ENCODE assay signal across 1 cellular context in genomic region chr11:1672613-1673400, GRCh38.
TF ChIP-seq lines count a peak whose summit lies in the region.

No MANE protein-coding gene starts in this region.

TF ChIP-seq in HepG2, 621 proteins besides CTCF, POLR2A, EP300 and RAD21:
- TF ChIP-seq ZBTB4 (CRISPR knock-in tag; IDR thresholded peaks at IDR 0.05; ENCODE audit: borderline replicate concordance) = peak; percentile 90
- no peak for TF ChIP-seq ZNF431 (CRISPR knock-in tag; IDR thresholded peaks at IDR 0.05; ENCODE audit: borderline replicate concordance, low read depth)
- TF ChIP-seq, protein P1, sequence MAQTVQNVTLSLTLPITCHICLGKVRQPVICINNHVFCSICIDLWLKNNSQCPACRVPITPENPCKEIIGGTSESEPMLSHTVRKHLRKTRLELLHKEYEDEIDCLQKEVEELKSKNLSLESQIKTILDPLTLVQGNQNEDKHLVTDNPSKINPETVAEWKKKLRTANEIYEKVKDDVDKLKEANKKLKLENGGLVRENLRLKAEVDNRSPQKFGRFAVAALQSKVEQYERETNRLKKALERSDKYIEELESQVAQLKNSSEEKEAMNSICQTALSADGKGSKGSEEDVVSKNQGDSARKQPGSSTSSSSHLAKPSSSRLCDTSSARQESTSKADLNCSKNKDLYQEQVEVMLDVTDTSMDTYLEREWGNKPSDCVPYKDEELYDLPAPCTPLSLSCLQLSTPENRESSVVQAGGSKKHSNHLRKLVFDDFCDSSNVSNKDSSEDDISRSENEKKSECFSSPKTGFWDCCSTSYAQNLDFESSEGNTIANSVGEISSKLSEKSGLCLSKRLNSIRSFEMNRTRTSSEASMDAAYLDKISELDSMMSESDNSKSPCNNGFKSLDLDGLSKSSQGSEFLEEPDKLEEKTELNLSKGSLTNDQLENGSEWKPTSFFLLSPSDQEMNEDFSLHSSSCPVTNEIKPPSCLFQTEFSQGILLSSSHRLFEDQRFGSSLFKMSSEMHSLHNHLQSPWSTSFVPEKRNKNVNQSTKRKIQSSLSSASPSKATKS (CRISPR knock-in tag; IDR thresholded peaks at IDR 0.05) = no peak
- no peak for TF ChIP-seq ZFP36 (IDR thresholded peaks at IDR 0.05; ENCODE audit: borderline replicate concordance, low read depth, low read length, partially characterized antibody)
- no peak for TF ChIP-seq U2AF2 (IDR thresholded peaks at IDR 0.05; ENCODE audit: low read depth, low read length)
- TF ChIP-seq, protein P2, sequence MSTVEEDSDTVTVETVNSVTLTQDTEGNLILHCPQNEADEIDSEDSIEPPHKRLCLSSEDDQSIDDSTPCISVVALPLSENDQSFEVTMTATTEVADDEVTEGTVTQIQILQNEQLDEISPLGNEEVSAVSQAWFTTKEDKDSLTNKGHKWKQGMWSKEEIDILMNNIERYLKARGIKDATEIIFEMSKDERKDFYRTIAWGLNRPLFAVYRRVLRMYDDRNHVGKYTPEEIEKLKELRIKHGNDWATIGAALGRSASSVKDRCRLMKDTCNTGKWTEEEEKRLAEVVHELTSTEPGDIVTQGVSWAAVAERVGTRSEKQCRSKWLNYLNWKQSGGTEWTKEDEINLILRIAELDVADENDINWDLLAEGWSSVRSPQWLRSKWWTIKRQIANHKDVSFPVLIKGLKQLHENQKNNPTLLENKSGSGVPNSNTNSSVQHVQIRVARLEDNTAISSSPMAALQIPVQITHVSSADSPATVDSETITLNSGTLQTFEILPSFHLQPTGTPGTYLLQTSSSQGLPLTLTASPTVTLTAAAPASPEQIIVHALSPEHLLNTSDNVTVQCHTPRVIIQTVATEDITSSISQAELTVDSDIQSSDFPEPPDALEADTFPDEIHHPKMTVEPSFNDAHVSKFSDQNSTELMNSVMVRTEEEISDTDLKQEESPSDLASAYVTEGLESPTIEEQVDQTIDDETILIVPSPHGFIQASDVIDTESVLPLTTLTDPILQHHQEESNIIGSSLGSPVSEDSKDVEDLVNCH (CRISPR knock-in tag; IDR thresholded peaks at IDR 0.05) = no peak
- TF ChIP-seq ZNF558 (CRISPR knock-in tag; IDR thresholded peaks at IDR 0.05; ENCODE audit: borderline replicate concordance) = no peak
- TF ChIP-seq, protein P3, sequence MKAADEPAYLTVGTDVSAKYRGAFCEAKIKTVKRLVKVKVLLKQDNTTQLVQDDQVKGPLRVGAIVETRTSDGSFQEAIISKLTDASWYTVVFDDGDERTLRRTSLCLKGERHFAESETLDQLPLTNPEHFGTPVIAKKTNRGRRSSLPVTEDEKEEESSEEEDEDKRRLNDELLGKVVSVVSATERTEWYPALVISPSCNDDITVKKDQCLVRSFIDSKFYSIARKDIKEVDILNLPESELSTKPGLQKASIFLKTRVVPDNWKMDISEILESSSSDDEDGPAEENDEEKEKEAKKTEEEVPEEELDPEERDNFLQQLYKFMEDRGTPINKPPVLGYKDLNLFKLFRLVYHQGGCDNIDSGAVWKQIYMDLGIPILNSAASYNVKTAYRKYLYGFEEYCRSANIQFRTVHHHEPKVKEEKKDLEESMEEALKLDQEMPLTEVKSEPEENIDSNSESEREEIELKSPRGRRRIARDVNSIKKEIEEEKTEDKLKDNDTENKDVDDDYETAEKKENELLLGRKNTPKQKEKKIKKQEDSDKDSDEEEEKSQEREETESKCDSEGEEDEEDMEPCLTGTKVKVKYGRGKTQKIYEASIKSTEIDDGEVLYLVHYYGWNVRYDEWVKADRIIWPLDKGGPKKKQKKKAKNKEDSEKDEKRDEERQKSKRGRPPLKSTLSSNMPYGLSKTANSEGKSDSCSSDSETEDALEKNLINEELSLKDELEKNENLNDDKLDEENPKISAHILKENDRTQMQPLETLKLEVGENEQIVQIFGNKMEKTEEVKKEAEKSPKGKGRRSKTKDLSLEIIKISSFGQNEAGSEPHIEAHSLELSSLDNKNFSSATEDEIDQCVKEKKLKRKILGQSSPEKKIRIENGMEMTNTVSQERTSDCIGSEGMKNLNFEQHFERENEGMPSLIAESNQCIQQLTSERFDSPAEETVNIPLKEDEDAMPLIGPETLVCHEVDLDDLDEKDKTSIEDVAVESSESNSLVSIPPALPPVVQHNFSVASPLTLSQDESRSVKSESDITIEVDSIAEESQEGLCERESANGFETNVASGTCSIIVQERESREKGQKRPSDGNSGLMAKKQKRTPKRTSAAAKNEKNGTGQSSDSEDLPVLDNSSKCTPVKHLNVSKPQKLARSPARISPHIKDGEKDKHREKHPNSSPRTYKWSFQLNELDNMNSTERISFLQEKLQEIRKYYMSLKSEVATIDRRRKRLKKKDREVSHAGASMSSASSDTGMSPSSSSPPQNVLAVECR (CRISPR knock-in tag; IDR thresholded peaks at IDR 0.05; ENCODE audit: borderline replicate concordance) = no peak
- TF ChIP-seq, protein P4, sequence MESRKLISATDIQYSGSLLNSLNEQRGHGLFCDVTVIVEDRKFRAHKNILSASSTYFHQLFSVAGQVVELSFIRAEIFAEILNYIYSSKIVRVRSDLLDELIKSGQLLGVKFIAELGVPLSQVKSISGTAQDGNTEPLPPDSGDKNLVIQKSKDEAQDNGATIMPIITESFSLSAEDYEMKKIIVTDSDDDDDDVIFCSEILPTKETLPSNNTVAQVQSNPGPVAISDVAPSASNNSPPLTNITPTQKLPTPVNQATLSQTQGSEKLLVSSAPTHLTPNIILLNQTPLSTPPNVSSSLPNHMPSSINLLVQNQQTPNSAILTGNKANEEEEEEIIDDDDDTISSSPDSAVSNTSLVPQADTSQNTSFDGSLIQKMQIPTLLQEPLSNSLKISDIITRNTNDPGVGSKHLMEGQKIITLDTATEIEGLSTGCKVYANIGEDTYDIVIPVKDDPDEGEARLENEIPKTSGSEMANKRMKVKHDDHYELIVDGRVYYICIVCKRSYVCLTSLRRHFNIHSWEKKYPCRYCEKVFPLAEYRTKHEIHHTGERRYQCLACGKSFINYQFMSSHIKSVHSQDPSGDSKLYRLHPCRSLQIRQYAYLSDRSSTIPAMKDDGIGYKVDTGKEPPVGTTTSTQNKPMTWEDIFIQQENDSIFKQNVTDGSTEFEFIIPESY (CRISPR knock-in tag; IDR thresholded peaks at IDR 0.05) = peak; percentile 42; the same call in 1 of the 2 replicates
- no peak for TF ChIP-seq ZNF296 (CRISPR knock-in tag; conservative IDR thresholded peaks at IDR 0.05)
- TF ChIP-seq E2F2 (CRISPR knock-in tag; IDR thresholded peaks at IDR 0.05; ENCODE audit: borderline replicate concordance) = no peak
- peak; percentile 11 for TF ChIP-seq TEAD3 (CRISPR knock-in tag; optimal IDR thresholded peaks at IDR 0.05; ENCODE audit: borderline replicate concordance)
- 0 out of 2 replicates have a peak, but pooled peaks have one; percentile 24 for TF ChIP-seq IRF2 (CRISPR knock-in tag; IDR thresholded peaks at IDR 0.05)
- TF ChIP-seq, protein P5, sequence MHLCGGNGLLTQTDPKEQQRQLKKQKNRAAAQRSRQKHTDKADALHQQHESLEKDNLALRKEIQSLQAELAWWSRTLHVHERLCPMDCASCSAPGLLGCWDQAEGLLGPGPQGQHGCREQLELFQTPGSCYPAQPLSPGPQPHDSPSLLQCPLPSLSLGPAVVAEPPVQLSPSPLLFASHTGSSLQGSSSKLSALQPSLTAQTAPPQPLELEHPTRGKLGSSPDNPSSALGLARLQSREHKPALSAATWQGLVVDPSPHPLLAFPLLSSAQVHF (CRISPR knock-in tag; IDR thresholded peaks at IDR 0.05) = no peak
- no peak for TF ChIP-seq MTA3 (CRISPR knock-in tag; IDR thresholded peaks at IDR 0.05)
- no peak for TF ChIP-seq CREBL2 (CRISPR knock-in tag; IDR thresholded peaks at IDR 0.05; ENCODE audit: borderline replicate concordance)
- TF ChIP-seq HDAC2 (CRISPR knock-in tag; IDR thresholded peaks at IDR 0.05) = no peak
- TF ChIP-seq ZNF724P (CRISPR knock-in tag; IDR thresholded peaks at IDR 0.05; ENCODE audit: borderline replicate concordance) = no peak
- TF ChIP-seq ZBTB38 (CRISPR knock-in tag; IDR thresholded peaks at IDR 0.05) = peak; percentile 91
- no peak for TF ChIP-seq ZNF546 (CRISPR knock-in tag; conservative IDR thresholded peaks at IDR 0.05)
- no peak for TF ChIP-seq RFXAP (CRISPR knock-in tag; IDR thresholded peaks at IDR 0.05; ENCODE audit: borderline replicate concordance)
- TF ChIP-seq ZNF549 (CRISPR knock-in tag; IDR thresholded peaks at IDR 0.05) = no peak
- no peak for TF ChIP-seq ZBTB34 (CRISPR knock-in tag; IDR thresholded peaks at IDR 0.05)
- TF ChIP-seq ZBTB37 (CRISPR knock-in tag; IDR thresholded peaks at IDR 0.05) = no peak
